ENCODE assay signal across 1 cellular context in genomic region chr5:101346906-101347305, GRCh38.
A peak's percentile ranks its signal among the peaks of the same experiment; 100 is the strongest.
TF ChIP-seq lines count a peak whose summit lies in the region.

No MANE protein-coding gene starts in this region.

TF ChIP-seq in H1, 55 proteins besides CTCF, POLR2A, EP300 and RAD21:
- TF ChIP-seq BACH1 (IDR thresholded peaks at IDR 0.05; ENCODE audit: low read length), result 0 out of 2 replicates have a peak, but pooled peaks have one; percentile 41
- TF ChIP-seq CREB1 (IDR thresholded peaks at IDR 0.05), result no peak
